Comparison of ENCODE assay signal across 1 cellular context in genomic region chr4:66556651-66557278, GRCh38.
TF ChIP-seq lines count a peak whose summit lies in the region.

No MANE protein-coding gene starts in this region.

TF ChIP-seq in GM23338, 12 proteins besides CTCF, POLR2A, EP300 and RAD21 (continued from another document):
- TF ChIP-seq ETS1 (IDR thresholded peaks at IDR 0.05), result no peak
- TF ChIP-seq STAT1 (IDR thresholded peaks at IDR 0.05; ENCODE audit: unreplicated experiment), result no peak
- no peak for TF ChIP-seq CREB1 (CRISPR knock-in tag; IDR thresholded peaks at IDR 0.05; ENCODE audit: low read depth)
- no peak for TF ChIP-seq ZNF114 (CRISPR knock-in tag; IDR thresholded peaks at IDR 0.05)
- TF ChIP-seq ZNF331 (CRISPR knock-in tag; IDR thresholded peaks at IDR 0.05; ENCODE audit: low read depth), result no peak
- TF ChIP-seq JUNB (IDR thresholded peaks at IDR 0.05; ENCODE audit: unreplicated experiment), result no peak
- no peak for TF ChIP-seq POLR2AphosphoS5 (IDR thresholded peaks at IDR 0.05; ENCODE audit: low read depth)
- TF ChIP-seq REST (IDR thresholded peaks at IDR 0.05; ENCODE audit: unreplicated experiment), result no peak
- no peak for TF ChIP-seq EZH2 (IDR thresholded peaks at IDR 0.05; ENCODE audit: low read depth, unreplicated experiment)
- no peak for TF ChIP-seq ZNF462 (CRISPR knock-in tag; IDR thresholded peaks at IDR 0.05)
- no peak for TF ChIP-seq EZH2phosphoT487 (IDR thresholded peaks at IDR 0.05; ENCODE audit: unreplicated experiment)
TF ChIP-seq in GM23338: peak in this region for 0.
